ENCODE assay signal across 8 cellular contexts in the genomic region with DNA sequence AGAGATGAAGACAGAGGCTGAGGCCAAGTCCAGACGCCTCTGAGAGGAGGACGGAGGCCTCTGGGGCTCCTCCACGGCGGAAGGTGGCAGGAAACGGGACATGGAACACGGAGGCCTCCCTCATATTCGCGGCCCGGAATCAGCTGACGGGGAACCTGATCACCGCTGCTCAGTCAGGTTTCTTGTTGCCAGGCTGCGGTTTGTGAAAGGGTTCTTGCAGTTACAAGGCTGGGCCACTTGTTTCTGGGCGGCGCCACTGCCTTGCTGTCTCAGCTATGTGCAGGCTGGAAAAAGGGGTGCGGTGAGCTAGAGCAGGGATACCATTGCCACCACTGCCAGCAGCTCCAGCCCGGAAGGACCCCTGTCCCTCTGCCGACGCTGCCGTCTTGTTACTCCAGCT. TPM values are rescaled to one million over a fixed set of nuclear protein-coding genes. Genes with fewer than 3 reads are reported as not detected.
DNase-seq lines count a peak whose midpoint lies in the region; ATAC-seq, FAIRE-seq and TF ChIP-seq lines count a peak whose summit lies in the region.

No MANE protein-coding gene starts in this region.

- H3K79me2 ChIP-seq in SK-N-SH (ENCODE audit: insufficient read depth) (no peaks in the 10 kb centered on the region), HepG2 (ENCODE audit: insufficient read depth, low read length) (no peaks in the 10 kb centered on the region)

- H3K27me3 ChIP-seq in HAP-1 (ENCODE audit: low read depth) = peaks cover 5% of the 10 kb centered on the region; the same call in 1 of the 2 replicates
- H3K27me3 ChIP-seq in SK-N-SH (ENCODE audit: insufficient read depth) = no peaks in the 10 kb centered on the region
- H3K27me3 ChIP-seq in HepG2 (ENCODE audit: control insufficient read depth in 1 of 2, insufficient read depth in 2 of 2, low read length in 2 of 2) = peaks cover 0 to 4% of the 10 kb centered on the region in 2 experiments; a peak in 2 of 5 replicates

- CTCF ChIA-PET in SK-N-SH (lab: Yijun Ruan, JAX) = interaction anchor here (0.6 to 1.8 kb wide), 3 partner anchors 24 to 577 kb away, joined by 4 to 5 read pairs (median 4); no protein-coding TSS in a partner anchor
- CTCF ChIA-PET in HepG2 (lab: Yijun Ruan, JAX; ENCODE audit: low intra/inter-chr PET ratio, low total read pairs) = no interaction called here

- in situ Hi-C loops in HAP-1 (cut with MboI; ENCODE audit: low sequenced_read_pairs) (no loop called here), HepG2 (cut with HindIII; ENCODE audit: extremely low pct_ligation_motif_present, low pct_unique_long_range_greater_than_20kb) (loop anchor here (10.0 kb wide), 1 partner anchor 127 kb away; no protein-coding TSS in a partner anchor)

- H2AFZ ChIP-seq in SK-N-SH (ENCODE audit: low read depth) (peak overlapping the region; percentile 72; the same call in 1 of the 2 replicates), HepG2 (ENCODE audit: low read length) (no peak overlapping the region)

- DNase-seq in ELF-1 (ENCODE audit: low read depth, low spot score) = peak; percentile 74
- peak; percentile 40 to 68 for DNase-seq in HAP-1 (ENCODE audit: low spot score in 2 of 2)
- DNase-seq in SK-N-SH = peak; percentile 36
- peak; percentile 37 for DNase-seq in HepG2 (ENCODE audit: low spot score)
- no peak for DNase-seq in NCI-H187 (lab: John Stamatoyannopoulos, UW)
- DNase-seq in AML-193 (lab: John Stamatoyannopoulos, UW) = no peak
- DNase-seq in NCI-H446 treated with DMSO at 0.1 percent for 48 hours (lab: John Stamatoyannopoulos, UW) = no peak

- H3K4me1 ChIP-seq in HAP-1 = no peaks in the 10 kb centered on the region
- H3K4me1 ChIP-seq in SK-N-SH (ENCODE audit: control insufficient read depth in 1 of 2, insufficient read depth in 2 of 2, low read depth in 1 of 2, low read length in 1 of 2) = peaks cover 2 to 10% of the 10 kb centered on the region in 2 experiments; a peak in 3 of 4 replicates
- no peaks in the 10 kb centered on the region for H3K4me1 ChIP-seq in HepG2 (ENCODE audit: insufficient read depth, low read length)

- H3K4me3 ChIP-seq in HAP-1 (no peak overlapping the region), SK-N-SH (ENCODE audit: low read depth in 2 of 2, low read length in 1 of 2) (no peak overlapping the region), HepG2 (replicated peaks in 1 of 3; ENCODE audit: insufficient read depth in 1 of 3, low read depth in 2 of 3, low read length in 3 of 3) (peak overlapping the region in 1 of 3 experiments; percentile 37; a peak in 1 of 6 replicates)

- H3K27ac ChIP-seq in SK-N-SH (ENCODE audit: low read depth in 2 of 2, low read length in 1 of 2) (no peak overlapping the region), HepG2 (ENCODE audit: extremely low read length, insufficient read depth, low read length) (no peak overlapping the region)

- peak; percentile 15 for FAIRE-seq in HepG2 (lab: Jason Lieb, UNC)

- TF ChIP-seq EP300 in SK-N-SH (IDR thresholded peaks at IDR 0.05; ENCODE audit: borderline replicate concordance in 1 of 2, low read depth in 1 of 2, low read length in 1 of 2) (no peak), HepG2 (IDR thresholded peaks at IDR 0.05; ENCODE audit: low read depth in 2 of 2, low read length in 2 of 2) (no peak), HepG2 (CRISPR knock-in tag; IDR thresholded peaks at IDR 0.05; ENCODE audit: borderline replicate concordance) (no peak)

- H3K9ac ChIP-seq in SK-N-SH (no peak overlapping the region), HepG2 (ENCODE audit: insufficient read depth, low read depth, low read length) (no peak overlapping the region)

- BruUV-seq in HepG2 (replicated peaks; lab: Mats Ljungman, UMichigan) = no TSS peak

- no peak for TF ChIP-seq POLR2A in HepG2 (IDR thresholded peaks at IDR 0.05; ENCODE audit: insufficient read depth in 1 of 2, low read depth in 2 of 2, low read length in 2 of 2)

- POLR2A ChIA-PET in SK-N-SH (lab: Yijun Ruan, JAX) = no interaction called here
- POLR2A ChIA-PET in HepG2 (lab: Yijun Ruan, JAX) = no interaction called here

- intact Hi-C loops in HepG2 (cut with micrococcal nuclease; ENCODE audit: unreplicated experiment) = loop anchor here (10.0 kb wide), 1 partner anchor 247 kb away; no protein-coding TSS in a partner anchor

- whole genome bisulfite sequencing in SK-N-SH (ENCODE audit: low lambda C conversion rate) = 31% methylated on average over 17 of the region's 19 CpGs
- 19% methylated on average over 13 of the region's 19 CpGs for WGBS in HepG2 (ENCODE audit: low lambda C conversion rate)

- peak; percentile 46 for TF ChIP-seq CTCF in SK-N-SH (IDR thresholded peaks at IDR 0.05)
- peak; percentile 65 for TF ChIP-seq CTCF in HepG2 (CRISPR knock-in tag; IDR thresholded peaks at IDR 0.05)

- H3K4me2 ChIP-seq in SK-N-SH (no peak overlapping the region), HepG2 (ENCODE audit: low read depth, low read length) (peak overlapping the region; percentile 31; the same call in 1 of the 2 replicates)

- no peaks in the 10 kb centered on the region for H4K20me1 ChIP-seq in SK-N-SH (ENCODE audit: insufficient read depth)
- no peaks in the 10 kb centered on the region for H4K20me1 ChIP-seq in HepG2 (ENCODE audit: insufficient read depth, low read length)

- H3K9me2 ChIP-seq in SK-N-SH = no peaks in the 10 kb centered on the region

- peak; percentile 27 for TF ChIP-seq RAD21 in SK-N-SH (IDR thresholded peaks at IDR 0.05; ENCODE audit: low read length)
- TF ChIP-seq RAD21 in HepG2 (CRISPR knock-in tag; IDR thresholded peaks at IDR 0.05) = no peak

- ATAC-seq in HepG2 (peak; percentile 100), GM21786 (IDR thresholded peaks at IDR 0.05; ENCODE audit: unreplicated experiment) (no peak)

- H3K9me3 ChIP-seq in HAP-1 (no peaks in the 10 kb centered on the region), SK-N-SH (no peaks in the 10 kb centered on the region), HepG2 (ENCODE audit: low read length) (no peaks in the 10 kb centered on the region)

- H3F3A ChIP-seq in SK-N-SH (replicated peaks; ENCODE audit: insufficient read depth) = peaks cover 17% of the 10 kb centered on the region

- H3K36me3 ChIP-seq in HAP-1 (replicated peaks) (no peaks in the 10 kb centered on the region), SK-N-SH (replicated peaks in 1 of 2; ENCODE audit: control insufficient read depth in 1 of 2, insufficient read depth in 2 of 2, low read length in 1 of 2) (no peaks in the 10 kb centered on the region), HepG2 (replicated peaks in 1 of 2; ENCODE audit: control insufficient read depth in 1 of 2, insufficient read depth in 2 of 2, low read length in 2 of 2) (no peaks in the 10 kb centered on the region)

RNA-seq across cellular contexts. Expression of gene MMP1, which starts 10.0 kb away (rescaled TPM):
- polyA plus RNA-seq in SK-N-SH (2012; rRNA removed) (5.9 and 6.5 TPM in 2 replicates), HepG2 (2011; rRNA removed) (0.21 and 0.30 TPM in 2 replicates)
- 6.6 and 7.3 TPM in 2 replicates for polyA plus RNA-seq in SK-N-SH (2012; cell fraction: cytosol; rRNA removed)
- 1.6 and 3.6 TPM in 2 replicates for polyA plus RNA-seq in SK-N-SH (2012; cell fraction: nucleus; rRNA removed)
- total RNA-seq in HepG2 (2016; rRNA removed; fragmentation: Illumina TruSeq; extraction: Trizol) = 0.09 TPM in 1 of 2 replicates, not detected in the other
- not detected in 2 replicates for total RNA-seq in HepG2 (2016; cell fraction: cytosol; rRNA removed; fragmentation: Illumina TruSeq; extraction: Trizol; ENCODE audit: low read depth)
- 0.15 and 0.19 TPM in 2 replicates for total RNA-seq in HepG2 (2016; cell fraction: insoluble cytoplasmic fraction; rRNA removed; fragmentation: Illumina TruSeq; extraction: Trizol)
- not detected in 2 replicates for total RNA-seq in HepG2 (2016; cell fraction: membrane; rRNA removed; fragmentation: Illumina TruSeq; extraction: Trizol)
- not detected in 2 replicates for total RNA-seq in HepG2 (2016; cell fraction: nucleus; rRNA removed; fragmentation: Illumina TruSeq; extraction: Trizol)
- 0.15 and 0.32 TPM in 2 replicates for polyA plus RNA-seq in HepG2 (2011; cell fraction: cytosol; rRNA removed)
- polyA plus RNA-seq in HepG2 (2011; cell fraction: nucleus; rRNA removed) = not detected in 2 replicates
- 0.08 TPM in 1 of 2 replicates, not detected in the other for polyA plus RNA-seq in HepG2 (2012)
- 0.07 TPM in 1 of 2 replicates, not detected in the other for polyA plus RNA-seq in HepG2 (2016; cell fraction: cytosol; fragmentation: Illumina TruSeq; extraction: Trizol; ENCODE audit: low read depth)
- polyA plus RNA-seq in HepG2 (2016; cell fraction: insoluble cytoplasmic fraction; fragmentation: Illumina TruSeq; extraction: Trizol; ENCODE audit: low read depth) = not detected in 2 replicates
- polyA plus RNA-seq in HepG2 (2016; cell fraction: membrane; fragmentation: Illumina TruSeq; extraction: Trizol; ENCODE audit: low read depth) = not detected in 2 replicates
- not detected in 2 replicates for polyA plus RNA-seq in HepG2 (2016; cell fraction: nucleus; fragmentation: Illumina TruSeq; extraction: Trizol; ENCODE audit: insufficient read depth, low read depth)
- not detected in 2 replicates for polyA minus RNA-seq in HepG2 (2011; rRNA and poly(A)+ RNA removed; ENCODE audit: low replicate concordance)
- not detected in 2 replicates for polyA minus RNA-seq in HepG2 (2011; cell fraction: cytosol; rRNA and poly(A)+ RNA removed)
- not detected in 2 replicates for polyA minus RNA-seq in HepG2 (2011; cell fraction: nucleus; rRNA and poly(A)+ RNA removed)

RNA-seq across cellular contexts. Expression of gene MMP10, which starts 27.5 kb away (rescaled TPM):
- 1.4 and 2.2 TPM in 2 replicates for polyA plus RNA-seq in SK-N-SH (2012; rRNA removed)
- 1.8 and 2.6 TPM in 2 replicates for polyA plus RNA-seq in SK-N-SH (2012; cell fraction: cytosol; rRNA removed)
- polyA plus RNA-seq in SK-N-SH (2012; cell fraction: nucleus; rRNA removed) = 0.52 and 1.6 TPM in 2 replicates
- total RNA-seq in HepG2 (2016; rRNA removed; fragmentation: Illumina TruSeq; extraction: Trizol) = not detected in 2 replicates
- total RNA-seq in HepG2 (2016; cell fraction: cytosol; rRNA removed; fragmentation: Illumina TruSeq; extraction: Trizol; ENCODE audit: low read depth) = not detected in 2 replicates
- total RNA-seq in HepG2 (2016; cell fraction: insoluble cytoplasmic fraction; rRNA removed; fragmentation: Illumina TruSeq; extraction: Trizol) = not detected in 2 replicates
- not detected in 2 replicates for total RNA-seq in HepG2 (2016; cell fraction: membrane; rRNA removed; fragmentation: Illumina TruSeq; extraction: Trizol)
- total RNA-seq in HepG2 (2016; cell fraction: nucleus; rRNA removed; fragmentation: Illumina TruSeq; extraction: Trizol) = not detected in 2 replicates
- 0.03 and 0.18 TPM in 2 replicates for polyA plus RNA-seq in HepG2 (2011; rRNA removed)
- 0.07 and 0.14 TPM in 2 replicates for polyA plus RNA-seq in HepG2 (2011; cell fraction: cytosol; rRNA removed)
- polyA plus RNA-seq in HepG2 (2011; cell fraction: nucleus; rRNA removed) = 0.07 TPM in 1 of 2 replicates, not detected in the other
- not detected in 2 replicates for polyA plus RNA-seq in HepG2 (2012)
- polyA plus RNA-seq in HepG2 (2016; cell fraction: cytosol; fragmentation: Illumina TruSeq; extraction: Trizol; ENCODE audit: low read depth) = not detected in 2 replicates
- not detected in 2 replicates for polyA plus RNA-seq in HepG2 (2016; cell fraction: insoluble cytoplasmic fraction; fragmentation: Illumina TruSeq; extraction: Trizol; ENCODE audit: low read depth)
- polyA plus RNA-seq in HepG2 (2016; cell fraction: membrane; fragmentation: Illumina TruSeq; extraction: Trizol; ENCODE audit: low read depth) = not detected in 2 replicates
- not detected in 2 replicates for polyA plus RNA-seq in HepG2 (2016; cell fraction: nucleus; fragmentation: Illumina TruSeq; extraction: Trizol; ENCODE audit: insufficient read depth, low read depth)
- not detected in 2 replicates for polyA minus RNA-seq in HepG2 (2011; rRNA and poly(A)+ RNA removed; ENCODE audit: low replicate concordance)
- not detected in 2 replicates for polyA minus RNA-seq in HepG2 (2011; cell fraction: cytosol; rRNA and poly(A)+ RNA removed)
- not detected in 2 replicates for polyA minus RNA-seq in HepG2 (2011; cell fraction: nucleus; rRNA and poly(A)+ RNA removed)

RNA-seq across cellular contexts. Expression of gene MMP3, which starts 35.5 kb away (rescaled TPM):
- polyA plus RNA-seq in SK-N-SH (2012; rRNA removed) (39.3 and 48.4 TPM in 2 replicates), HepG2 (2011; rRNA removed) (0.94 and 1.5 TPM in 2 replicates)
- 45.7 and 54.1 TPM in 2 replicates for polyA plus RNA-seq in SK-N-SH (2012; cell fraction: cytosol; rRNA removed)
- polyA plus RNA-seq in SK-N-SH (2012; cell fraction: nucleus; rRNA removed) = 14.4 and 28.1 TPM in 2 replicates
- total RNA-seq in HepG2 (2016; rRNA removed; fragmentation: Illumina TruSeq; extraction: Trizol) = 0.49 and 1.2 TPM in 2 replicates
- total RNA-seq in HepG2 (2016; cell fraction: cytosol; rRNA removed; fragmentation: Illumina TruSeq; extraction: Trizol; ENCODE audit: low read depth) = 0.26 TPM in 1 of 2 replicates, not detected in the other
- 1.1 TPM in 2 replicates for total RNA-seq in HepG2 (2016; cell fraction: insoluble cytoplasmic fraction; rRNA removed; fragmentation: Illumina TruSeq; extraction: Trizol)
- 0.31 and 0.34 TPM in 2 replicates for total RNA-seq in HepG2 (2016; cell fraction: membrane; rRNA removed; fragmentation: Illumina TruSeq; extraction: Trizol)
- 0.65 and 0.94 TPM in 2 replicates for total RNA-seq in HepG2 (2016; cell fraction: nucleus; rRNA removed; fragmentation: Illumina TruSeq; extraction: Trizol)
- 0.94 and 1.2 TPM in 2 replicates for polyA plus RNA-seq in HepG2 (2011; cell fraction: cytosol; rRNA removed)
- 0.43 and 0.77 TPM in 2 replicates for polyA plus RNA-seq in HepG2 (2011; cell fraction: nucleus; rRNA removed)
- polyA plus RNA-seq in HepG2 (2012) = 0.33 and 0.63 TPM in 2 replicates
- polyA plus RNA-seq in HepG2 (2016; cell fraction: cytosol; fragmentation: Illumina TruSeq; extraction: Trizol; ENCODE audit: low read depth) = 0.15 and 0.17 TPM in 2 replicates
- 0.53 and 0.59 TPM in 2 replicates for polyA plus RNA-seq in HepG2 (2016; cell fraction: insoluble cytoplasmic fraction; fragmentation: Illumina TruSeq; extraction: Trizol; ENCODE audit: low read depth)
- polyA plus RNA-seq in HepG2 (2016; cell fraction: membrane; fragmentation: Illumina TruSeq; extraction: Trizol; ENCODE audit: low read depth) = 0.29 and 0.79 TPM in 2 replicates
- 2.2 and 2.5 TPM in 2 replicates for polyA plus RNA-seq in HepG2 (2016; cell fraction: nucleus; fragmentation: Illumina TruSeq; extraction: Trizol; ENCODE audit: insufficient read depth, low read depth)
- 0.48 TPM in 1 of 2 replicates, not detected in the other for polyA minus RNA-seq in HepG2 (2011; rRNA and poly(A)+ RNA removed; ENCODE audit: low replicate concordance)
- 0.40 and 0.62 TPM in 2 replicates for polyA minus RNA-seq in HepG2 (2011; cell fraction: cytosol; rRNA and poly(A)+ RNA removed)
- 0.26 and 1.5 TPM in 2 replicates for polyA minus RNA-seq in HepG2 (2011; cell fraction: nucleus; rRNA and poly(A)+ RNA removed)

Comparison
In these comparisons a context has a peak if more than half of its experiments do, and no peak if none do; other contexts are left out.
1. DNase-seq: peak in ELF-1 (single experiment), HAP-1 (2 of 2), SK-N-SH (single experiment) and HepG2 (single experiment); none in NCI-H187 (0 of 2), AML-193 (0 of 2) and NCI-H446 treated with DMSO at 0.1 percent for 48 hours (single experiment).
2. RNA of gene MMP3, which starts 35.5 kb away (polyA plus RNA-seq): 14.4 to 54.1 TPM in SK-N-SH; 0.15 to 2.5 TPM in HepG2; every median in the first group is over 4 times any median in the second.